In the genomic region with DNA sequence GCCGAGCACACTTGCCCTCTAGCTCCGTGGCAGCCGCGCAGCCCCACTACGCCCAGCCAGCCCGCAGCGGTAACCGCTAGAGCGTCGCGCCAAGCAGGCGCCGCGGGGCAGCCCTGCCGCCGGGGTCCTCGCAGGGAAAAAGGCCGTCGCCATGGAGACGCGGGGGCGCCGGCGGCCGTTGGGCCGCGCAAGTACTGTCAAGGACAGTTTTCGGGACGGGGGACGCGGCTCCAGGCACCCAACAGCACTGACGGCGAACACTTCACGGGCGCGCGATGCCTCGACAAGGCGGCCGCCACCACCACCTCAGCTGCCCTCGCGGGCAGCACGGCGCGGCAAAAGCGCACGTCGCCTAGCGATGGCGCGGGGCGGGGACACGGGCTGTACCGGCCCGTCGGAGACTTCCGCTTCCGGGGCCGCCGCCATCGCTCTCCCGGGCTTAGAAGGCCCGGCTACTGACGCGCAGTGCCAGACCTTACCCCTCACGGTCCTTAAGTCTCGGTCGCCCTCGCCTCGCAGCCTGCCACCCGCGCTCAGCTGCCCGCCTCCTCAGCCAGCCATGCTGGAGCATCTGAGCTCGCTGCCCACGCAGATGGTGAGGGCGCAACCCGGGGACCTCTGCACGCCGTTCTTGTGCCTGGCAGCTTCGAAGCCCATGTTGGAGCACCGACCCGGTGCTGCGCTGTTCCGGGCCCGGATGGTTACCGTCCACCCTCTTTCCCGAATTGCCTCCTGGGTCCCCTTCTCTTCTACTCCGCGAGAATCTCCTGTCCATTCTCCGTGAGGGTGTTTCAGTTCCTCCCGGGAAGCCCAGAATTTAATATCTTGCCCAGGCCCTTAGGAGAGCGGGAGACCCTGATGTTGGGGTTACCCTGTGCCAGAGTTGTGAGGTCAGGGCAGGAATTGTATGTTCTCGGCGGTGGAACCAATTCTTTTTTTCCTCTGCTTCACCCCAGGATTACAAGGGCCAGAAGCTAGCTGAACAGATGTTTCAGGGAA, we compare ENCODE assay signal across 1 cellular context.
TF ChIP-seq lines count a peak whose summit lies in the region.

A gene with protein sequence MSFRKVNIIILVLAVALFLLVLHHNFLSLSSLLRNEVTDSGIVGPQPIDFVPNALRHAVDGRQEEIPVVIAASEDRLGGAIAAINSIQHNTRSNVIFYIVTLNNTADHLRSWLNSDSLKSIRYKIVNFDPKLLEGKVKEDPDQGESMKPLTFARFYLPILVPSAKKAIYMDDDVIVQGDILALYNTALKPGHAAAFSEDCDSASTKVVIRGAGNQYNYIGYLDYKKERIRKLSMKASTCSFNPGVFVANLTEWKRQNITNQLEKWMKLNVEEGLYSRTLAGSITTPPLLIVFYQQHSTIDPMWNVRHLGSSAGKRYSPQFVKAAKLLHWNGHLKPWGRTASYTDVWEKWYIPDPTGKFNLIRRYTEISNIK (minus strand): TSS at position 104 of the 999 bp plus-strand sequence. CDS start 5,331 bp downstream, outside the sequence.
SPCS1 (plus strand) TSS at position 419 of the 999 bp plus-strand sequence; CDS start at position 560, 141 bp downstream.

TF ChIP-seq in GM12878, 131 proteins besides CTCF, POLR2A, EP300 and RAD21 (continued from another document and continues in another):
- TF ChIP-seq RELB (IDR thresholded peaks at IDR 0.05; ENCODE audit: low read depth) (peak; percentile 70; the same call in 1 of the 2 replicates), NR2C2 (IDR thresholded peaks at IDR 0.05; ENCODE audit: borderline replicate concordance, control insufficient read depth, insufficient read length, low read depth) (no peak), POU2F2 (IDR thresholded peaks at IDR 0.05; ENCODE audit: borderline replicate concordance, low read depth, low read length) (peak; percentile 62; the same call in 1 of the 3 replicates), HSF1 (IDR thresholded peaks at IDR 0.05; ENCODE audit: low read depth, low read length) (no peak), HCFC1 (IDR thresholded peaks at IDR 0.05; ENCODE audit: low read length) (peak; percentile 66), IRF4 (IDR thresholded peaks at IDR 0.05; ENCODE audit: low read depth, low read length) (no peak), GATAD2B (conservative IDR thresholded peaks at IDR 0.05; ENCODE audit: low read depth) (peak; percentile 84), BHLHE40 (IDR thresholded peaks at IDR 0.05; ENCODE audit: borderline replicate concordance in 1 of 2, low read depth in 2 of 2, low read length in 1 of 2) (peak in 1 of 2 experiments; percentile 59; a peak in 1 of 4 replicates), MAX (IDR thresholded peaks at IDR 0.05; ENCODE audit: low read depth, low read length) (peak; percentile 65), TCF7 (IDR thresholded peaks at IDR 0.05; ENCODE audit: borderline replicate concordance) (no peak), BRCA1 (IDR thresholded peaks at IDR 0.05; ENCODE audit: low read depth, low read length) (no peak), ZBED1 (IDR thresholded peaks at IDR 0.05; ENCODE audit: borderline replicate concordance) (no peak), SMARCA5 (IDR thresholded peaks at IDR 0.05) (no peak; the same call in none of the 2 replicates), IKZF1 (conservative IDR thresholded peaks at IDR 0.05) (peak; percentile 90), CREM (IDR thresholded peaks at IDR 0.05; ENCODE audit: low read depth) (peak; percentile 77; the same call in 1 of the 2 replicates), STAT3 (IDR thresholded peaks at IDR 0.05; ENCODE audit: low read depth, low read length) (no peak), E4F1 (IDR thresholded peaks at IDR 0.05; ENCODE audit: borderline replicate concordance, partially characterized antibody) (peak; percentile 75), SREBF2 (IDR thresholded peaks at IDR 0.05; ENCODE audit: low read length) (no peak), RBBP5 (conservative IDR thresholded peaks at IDR 0.05) (no peak)
- TF ChIP-seq, protein P1, sequence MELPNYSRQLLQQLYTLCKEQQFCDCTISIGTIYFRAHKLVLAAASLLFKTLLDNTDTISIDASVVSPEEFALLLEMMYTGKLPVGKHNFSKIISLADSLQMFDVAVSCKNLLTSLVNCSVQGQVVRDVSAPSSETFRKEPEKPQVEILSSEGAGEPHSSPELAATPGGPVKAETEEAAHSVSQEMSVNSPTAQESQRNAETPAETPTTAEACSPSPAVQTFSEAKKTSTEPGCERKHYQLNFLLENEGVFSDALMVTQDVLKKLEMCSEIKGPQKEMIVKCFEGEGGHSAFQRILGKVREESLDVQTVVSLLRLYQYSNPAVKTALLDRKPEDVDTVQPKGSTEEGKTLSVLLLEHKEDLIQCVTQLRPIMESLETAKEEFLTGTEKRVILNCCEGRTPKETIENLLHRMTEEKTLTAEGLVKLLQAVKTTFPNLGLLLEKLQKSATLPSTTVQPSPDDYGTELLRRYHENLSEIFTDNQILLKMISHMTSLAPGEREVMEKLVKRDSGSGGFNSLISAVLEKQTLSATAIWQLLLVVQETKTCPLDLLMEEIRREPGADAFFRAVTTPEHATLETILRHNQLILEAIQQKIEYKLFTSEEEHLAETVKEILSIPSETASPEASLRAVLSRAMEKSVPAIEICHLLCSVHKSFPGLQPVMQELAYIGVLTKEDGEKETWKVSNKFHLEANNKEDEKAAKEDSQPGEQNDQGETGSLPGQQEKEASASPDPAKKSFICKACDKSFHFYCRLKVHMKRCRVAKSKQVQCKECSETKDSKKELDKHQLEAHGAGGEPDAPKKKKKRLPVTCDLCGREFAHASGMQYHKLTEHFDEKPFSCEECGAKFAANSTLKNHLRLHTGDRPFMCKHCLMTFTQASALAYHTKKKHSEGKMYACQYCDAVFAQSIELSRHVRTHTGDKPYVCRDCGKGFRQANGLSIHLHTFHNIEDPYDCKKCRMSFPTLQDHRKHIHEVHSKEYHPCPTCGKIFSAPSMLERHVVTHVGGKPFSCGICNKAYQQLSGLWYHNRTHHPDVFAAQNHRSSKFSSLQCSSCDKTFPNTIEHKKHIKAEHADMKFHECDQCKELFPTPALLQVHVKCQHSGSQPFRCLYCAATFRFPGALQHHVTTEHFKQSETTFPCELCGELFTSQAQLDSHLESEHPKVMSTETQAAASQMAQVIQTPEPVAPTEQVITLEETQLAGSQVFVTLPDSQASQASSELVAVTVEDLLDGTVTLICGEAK (IDR thresholded peaks at IDR 0.05; ENCODE audit: borderline replicate concordance), result peak; percentile 93
- TF ChIP-seq, protein P2, sequence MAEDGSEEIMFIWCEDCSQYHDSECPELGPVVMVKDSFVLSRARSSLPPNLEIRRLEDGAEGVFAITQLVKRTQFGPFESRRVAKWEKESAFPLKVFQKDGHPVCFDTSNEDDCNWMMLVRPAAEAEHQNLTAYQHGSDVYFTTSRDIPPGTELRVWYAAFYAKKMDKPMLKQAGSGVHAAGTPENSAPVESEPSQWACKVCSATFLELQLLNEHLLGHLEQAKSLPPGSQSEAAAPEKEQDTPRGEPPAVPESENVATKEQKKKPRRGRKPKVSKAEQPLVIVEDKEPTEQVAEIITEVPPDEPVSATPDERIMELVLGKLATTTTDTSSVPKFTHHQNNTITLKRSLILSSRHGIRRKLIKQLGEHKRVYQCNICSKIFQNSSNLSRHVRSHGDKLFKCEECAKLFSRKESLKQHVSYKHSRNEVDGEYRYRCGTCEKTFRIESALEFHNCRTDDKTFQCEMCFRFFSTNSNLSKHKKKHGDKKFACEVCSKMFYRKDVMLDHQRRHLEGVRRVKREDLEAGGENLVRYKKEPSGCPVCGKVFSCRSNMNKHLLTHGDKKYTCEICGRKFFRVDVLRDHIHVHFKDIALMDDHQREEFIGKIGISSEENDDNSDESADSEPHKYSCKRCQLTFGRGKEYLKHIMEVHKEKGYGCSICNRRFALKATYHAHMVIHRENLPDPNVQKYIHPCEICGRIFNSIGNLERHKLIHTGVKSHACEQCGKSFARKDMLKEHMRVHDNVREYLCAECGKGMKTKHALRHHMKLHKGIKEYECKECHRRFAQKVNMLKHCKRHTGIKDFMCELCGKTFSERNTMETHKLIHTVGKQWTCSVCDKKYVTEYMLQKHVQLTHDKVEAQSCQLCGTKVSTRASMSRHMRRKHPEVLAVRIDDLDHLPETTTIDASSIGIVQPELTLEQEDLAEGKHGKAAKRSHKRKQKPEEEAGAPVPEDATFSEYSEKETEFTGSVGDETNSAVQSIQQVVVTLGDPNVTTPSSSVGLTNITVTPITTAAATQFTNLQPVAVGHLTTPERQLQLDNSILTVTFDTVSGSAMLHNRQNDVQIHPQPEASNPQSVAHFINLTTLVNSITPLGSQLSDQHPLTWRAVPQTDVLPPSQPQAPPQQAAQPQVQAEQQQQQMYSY (CRISPR knock-in tag; IDR thresholded peaks at IDR 0.05), result no peak
- TF ChIP-seq, protein P3, sequence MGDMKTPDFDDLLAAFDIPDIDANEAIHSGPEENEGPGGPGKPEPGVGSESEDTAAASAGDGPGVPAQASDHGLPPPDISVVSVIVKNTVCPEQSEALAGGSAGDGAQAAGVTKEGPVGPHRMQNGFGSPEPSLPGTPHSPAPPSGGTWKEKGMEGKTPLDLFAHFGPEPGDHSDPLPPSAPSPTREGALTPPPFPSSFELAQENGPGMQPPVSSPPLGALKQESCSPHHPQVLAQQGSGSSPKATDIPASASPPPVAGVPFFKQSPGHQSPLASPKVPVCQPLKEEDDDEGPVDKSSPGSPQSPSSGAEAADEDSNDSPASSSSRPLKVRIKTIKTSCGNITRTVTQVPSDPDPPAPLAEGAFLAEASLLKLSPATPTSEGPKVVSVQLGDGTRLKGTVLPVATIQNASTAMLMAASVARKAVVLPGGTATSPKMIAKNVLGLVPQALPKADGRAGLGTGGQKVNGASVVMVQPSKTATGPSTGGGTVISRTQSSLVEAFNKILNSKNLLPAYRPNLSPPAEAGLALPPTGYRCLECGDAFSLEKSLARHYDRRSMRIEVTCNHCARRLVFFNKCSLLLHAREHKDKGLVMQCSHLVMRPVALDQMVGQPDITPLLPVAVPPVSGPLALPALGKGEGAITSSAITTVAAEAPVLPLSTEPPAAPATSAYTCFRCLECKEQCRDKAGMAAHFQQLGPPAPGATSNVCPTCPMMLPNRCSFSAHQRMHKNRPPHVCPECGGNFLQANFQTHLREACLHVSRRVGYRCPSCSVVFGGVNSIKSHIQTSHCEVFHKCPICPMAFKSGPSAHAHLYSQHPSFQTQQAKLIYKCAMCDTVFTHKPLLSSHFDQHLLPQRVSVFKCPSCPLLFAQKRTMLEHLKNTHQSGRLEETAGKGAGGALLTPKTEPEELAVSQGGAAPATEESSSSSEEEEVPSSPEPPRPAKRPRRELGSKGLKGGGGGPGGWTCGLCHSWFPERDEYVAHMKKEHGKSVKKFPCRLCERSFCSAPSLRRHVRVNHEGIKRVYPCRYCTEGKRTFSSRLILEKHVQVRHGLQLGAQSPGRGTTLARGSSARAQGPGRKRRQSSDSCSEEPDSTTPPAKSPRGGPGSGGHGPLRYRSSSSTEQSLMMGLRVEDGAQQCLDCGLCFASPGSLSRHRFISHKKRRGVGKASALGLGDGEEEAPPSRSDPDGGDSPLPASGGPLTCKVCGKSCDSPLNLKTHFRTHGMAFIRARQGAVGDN (IDR thresholded peaks at IDR 0.05), result peak; percentile 68
